ENCODE assay signal across 9 cellular contexts in the genomic region with DNA sequence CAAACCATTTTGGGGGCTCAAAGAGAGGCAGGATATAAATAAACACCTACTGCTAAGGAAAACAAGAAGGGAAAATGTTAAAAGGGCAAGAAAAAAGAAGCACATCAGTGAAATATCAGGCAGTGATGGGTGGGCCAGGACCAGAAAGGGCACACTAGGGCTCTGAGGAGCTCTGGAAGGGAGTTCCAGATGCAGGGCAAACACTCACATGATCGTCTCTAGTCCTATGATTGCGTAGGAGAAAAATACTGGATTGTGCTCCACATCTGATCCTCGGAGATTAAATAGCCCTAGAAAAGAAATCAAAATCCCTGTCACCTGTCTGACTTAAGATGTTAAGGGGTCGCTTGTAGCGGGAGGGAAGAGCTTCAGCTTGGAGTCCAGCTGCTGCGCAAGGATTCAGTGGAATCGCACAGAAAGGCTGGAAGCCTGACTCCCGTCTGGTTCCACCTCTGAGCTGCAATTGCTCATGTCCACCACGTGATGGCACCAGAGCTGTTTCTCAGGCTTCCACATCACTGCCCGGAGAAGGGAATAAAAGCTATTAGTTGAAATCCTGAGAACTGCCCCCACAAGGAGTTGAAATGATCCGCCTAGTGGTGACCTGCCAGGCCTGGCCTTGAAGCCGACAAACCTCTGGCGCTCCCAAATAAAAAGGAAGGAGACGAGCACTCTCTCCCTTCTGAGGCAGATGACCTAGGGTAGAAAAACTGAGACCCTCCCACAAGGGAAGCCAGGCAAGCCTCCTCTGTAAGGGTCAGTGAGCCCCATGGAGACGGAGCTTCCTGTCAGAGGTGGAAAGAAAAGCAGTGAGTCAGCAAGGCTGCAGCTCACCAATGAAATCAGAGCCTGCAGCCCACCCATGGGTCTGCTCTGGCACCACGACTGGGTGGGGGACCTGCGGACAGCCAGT. TPM values are rescaled to one million over a fixed set of nuclear protein-coding genes. Genes with fewer than 3 reads are reported as not detected.
DNase-seq lines count a peak whose midpoint lies in the region; ATAC-seq and TF ChIP-seq lines count a peak whose summit lies in the region.
"Had no signal": no experiment of that assay in that cellular context is flagged by ENCODE, and none has a peak within 500 bp of the region (broad histone marks: within the 10 kb centered on the region; RNA-seq: fewer than 3 reads in every experiment).

No MANE protein-coding gene starts in this region.

- TF ChIP-seq CTCF in endodermal cell (conservative IDR thresholded peaks at IDR 0.05), result peak; percentile 98

- peak overlapping the region; percentile 94 for H3K27ac Mint-ChIP-seq in endodermal cell
- H3K27ac Mint-ChIP-seq: activated naive CD8-positive, alpha-beta T cell had no signal

- no peak overlapping the region for H3K4me3 Mint-ChIP-seq in endodermal cell
- H3K4me3 Mint-ChIP-seq: activated naive CD8-positive, alpha-beta T cell had no signal

- WGBS in endodermal cell (ENCODE audit: insufficient coverage in 1 of 2, insufficient read length in 1 of 2), 2 experiments, result 34 to 36% methylated on average over 15 to 17 of the region's 17 CpGs
- WGBS in mesodermal cell (ENCODE audit: insufficient coverage in 2 of 2), 2 experiments, result 24 to 34% methylated on average over 12 to 13 of the region's 17 CpGs

- H3K27me3 Mint-ChIP-seq in endodermal cell (ENCODE audit: insufficient read depth), result no peaks in the 10 kb centered on the region
- H3K27me3 Mint-ChIP-seq: activated naive CD8-positive, alpha-beta T cell had no signal

- peaks cover 26% of the 10 kb centered on the region for H3K36me3 Mint-ChIP-seq in endodermal cell (ENCODE audit: low read depth)

- ATAC-seq in GM19324 (IDR thresholded peaks at IDR 0.05; ENCODE audit: low FRiP score, unreplicated experiment) (peak; percentile 50), HG03558 (IDR thresholded peaks at IDR 0.05; ENCODE audit: extremely low read depth, unreplicated experiment) (peak; percentile 42)

- H3K9me3 ChIP-seq in endodermal cell (ENCODE audit: control insufficient read depth, low read length) (no peaks in the 10 kb centered on the region), mesodermal cell (ENCODE audit: control insufficient read depth, low read length) (no peaks in the 10 kb centered on the region)

- peaks cover 37% of the 10 kb centered on the region for H3K4me1 Mint-ChIP-seq in endodermal cell

- peaks cover 23% of the 10 kb centered on the region for H3K4me1 ChIP-seq in endodermal cell (ENCODE audit: control insufficient read depth, insufficient read depth, low read length)
- H3K4me1 ChIP-seq in mesodermal cell (ENCODE audit: control insufficient read depth, insufficient read depth, low read length, poor library complexity, severe bottlenecking), result peaks cover 28% of the 10 kb centered on the region

- no peak overlapping the region for H3K9ac ChIP-seq in endodermal cell (ENCODE audit: extremely low read depth, low read length, poor library complexity, severe bottlenecking)

- peak; percentile 14 to 81 (median 68) for DNase-seq in C1 segment of cervical spinal cord (lab: John Stamatoyannopoulos, UW)
- peak; percentile 91 for DNase-seq in NCI-H82 (lab: John Stamatoyannopoulos, UW)
- peak; percentile 26 to 34 for DNase-seq in activated CD8-positive, alpha-beta memory T cell treated with anti-CD3 and anti-CD28 coated beads for 1 hour (ENCODE audit: extremely low read depth in 1 of 2, low read depth in 1 of 2)
- DNase-seq in endodermal cell, result peak; percentile 96
- peak; percentile 23 to 35 for DNase-seq in stimulated activated CD8-positive, alpha-beta memory T cell treated with anti-CD3 and anti-CD28 coated beads, Interleukin-15, amount 100 ng/mL, for 4 hours (ENCODE audit: low read depth in 2 of 2)

- no peaks in the 10 kb centered on the region for H3K27me3 ChIP-seq in endodermal cell (ENCODE audit: control insufficient read depth, insufficient read depth, low read length, poor library complexity, severe bottlenecking)

- H3K36me3 ChIP-seq in endodermal cell (ENCODE audit: control insufficient read depth, insufficient read depth, low read length), result peaks cover 49% of the 10 kb centered on the region
- peaks cover 69% of the 10 kb centered on the region for H3K36me3 ChIP-seq in mesodermal cell (ENCODE audit: control insufficient read depth, insufficient read depth, low read length)

- H3K4me3 ChIP-seq in endodermal cell (ENCODE audit: low read length), result no peak overlapping the region
- H3K4me3 ChIP-seq in mesodermal cell (ENCODE audit: extremely low read depth, insufficient read depth, low read length, poor library complexity, severe bottlenecking), result no peak overlapping the region

- H3K9me3 Mint-ChIP-seq in endodermal cell, result no peaks in the 10 kb centered on the region

- H3K27ac ChIP-seq in endodermal cell (ENCODE audit: low read depth, low read length) (no peak overlapping the region), mesodermal cell (ENCODE audit: low read depth, low read length, severe bottlenecking) (peak overlapping the region; percentile 86)

RNA-seq across cellular contexts. Expression of a gene that starts 39.2 kb away (rescaled TPM):
- total RNA-seq in endodermal cell, result 10 to 100 TPM; 39.2 to 50.2 TPM
- 54.5 TPM for polyA plus RNA-seq in endodermal cell (2013, experiment 1 of 2)
- 51.2 TPM for polyA plus RNA-seq in endodermal cell (2013, experiment 2 of 2)
- polyA plus RNA-seq in mesodermal cell (2013, experiment 1 of 2), result 74.6 TPM
- polyA plus RNA-seq in mesodermal cell (2013, experiment 2 of 2), result 64.3 TPM

Comparison
In these comparisons a context has a peak if more than half of its experiments do, and no peak if none do; other contexts are left out.
1. DNase-seq: peak in every context shown above with its lines; median percentile 96 in endodermal cell; 91 in NCI-H82; 68 in C1 segment of cervical spinal cord; 30 in activated CD8-positive, alpha-beta memory T cell treated with anti-CD3 and anti-CD28 coated beads for 1 hour; 29 in stimulated activated CD8-positive, alpha-beta memory T cell treated with anti-CD3 and anti-CD28 coated beads, Interleukin-15, amount 100 ng/mL, for 4 hours.